Comparison of ENCODE assay signal across 8 cellular contexts in the genomic region with DNA sequence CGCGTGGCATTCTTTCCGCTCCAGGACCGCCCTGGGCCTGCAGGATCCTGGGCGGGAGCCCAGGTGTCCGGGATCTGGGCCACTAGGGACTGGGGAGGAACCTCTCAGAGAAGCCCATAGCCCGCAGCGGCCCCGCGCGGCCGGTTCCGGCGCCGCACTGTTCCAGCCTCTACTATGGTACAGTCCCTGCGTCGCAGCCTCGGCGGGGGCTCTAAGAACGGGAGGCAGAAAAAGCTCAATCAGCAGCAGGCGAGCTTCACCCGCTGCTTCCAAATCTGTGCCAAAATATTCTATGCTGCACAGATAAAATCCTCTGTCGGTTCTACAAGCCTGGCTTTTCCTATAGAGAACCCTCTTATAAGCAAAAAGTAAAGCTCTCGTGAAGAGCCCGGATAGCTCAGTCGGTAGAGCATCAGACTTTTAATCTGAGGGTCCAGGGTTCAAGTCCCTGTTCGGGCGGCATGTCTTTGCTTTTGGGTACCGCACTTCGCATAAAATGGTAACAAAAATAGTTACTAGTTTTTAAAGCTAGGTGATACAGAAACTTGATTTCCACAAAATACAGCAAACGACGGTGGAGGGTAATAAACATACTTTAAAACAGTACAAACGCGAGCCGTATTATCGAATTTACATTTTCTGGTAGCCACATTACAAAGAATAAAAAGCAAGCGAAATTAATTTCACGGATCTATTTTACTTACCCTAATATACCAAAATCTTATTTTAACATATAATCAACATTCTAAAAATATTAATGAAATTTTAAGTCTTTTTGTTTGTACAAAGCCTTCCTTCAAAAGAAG.
DNase-seq lines count a peak whose midpoint lies in the region; ATAC-seq and TF ChIP-seq lines count a peak whose summit lies in the region.

No MANE protein-coding gene starts in this region.

- TF ChIP-seq CTCF in GM13977 (IDR thresholded peaks at IDR 0.05; ENCODE audit: extremely low read depth, insufficient read depth, missing control alignments) = peak; percentile 82

- DNase-seq in GM13977 (ENCODE audit: low spot score) (peak; percentile 87), NCI-H69 (lab: John Stamatoyannopoulos, UW) (peak; percentile 83), dedifferentiated amniotic fluid mesenchymal stem cell (ENCODE audit: extremely low spot score) (peak; percentile 86), left kidney (ENCODE audit: low read depth, low spot score) (peak; percentile 91)
- DNase-seq in activated CD4-positive, alpha-beta T cell treated with anti-CD3 and anti-CD28 coated beads, Interleukin-2, amount 50 U/mL, for 24 hours (ENCODE audit: low read depth in 1 of 2, low spot score in 1 of 2) = peak; percentile 78 to 81
- peak; percentile 87 for DNase-seq in stimulated activated CD4-positive, alpha-beta T cell treated with anti-CD3 and anti-CD28 coated beads, Interleukin-1b, Interleukin-23, amount 100 ng/mL, for 48 hours

- in situ Hi-C loops in GM13977 (cut with MboI; ENCODE audit: low pct_unique_long_range_greater_than_20kb, low sequenced_read_pairs, unreplicated experiment) = no loop called here

- peak; percentile 40 for ATAC-seq in HG03354 (IDR thresholded peaks at IDR 0.05; ENCODE audit: poor library complexity, severe bottlenecking, unreplicated experiment)
- ATAC-seq in HG03378 (IDR thresholded peaks at IDR 0.05; ENCODE audit: unreplicated experiment) = no peak
